ENCODE assay signal across 20 cellular contexts in the genomic region with DNA sequence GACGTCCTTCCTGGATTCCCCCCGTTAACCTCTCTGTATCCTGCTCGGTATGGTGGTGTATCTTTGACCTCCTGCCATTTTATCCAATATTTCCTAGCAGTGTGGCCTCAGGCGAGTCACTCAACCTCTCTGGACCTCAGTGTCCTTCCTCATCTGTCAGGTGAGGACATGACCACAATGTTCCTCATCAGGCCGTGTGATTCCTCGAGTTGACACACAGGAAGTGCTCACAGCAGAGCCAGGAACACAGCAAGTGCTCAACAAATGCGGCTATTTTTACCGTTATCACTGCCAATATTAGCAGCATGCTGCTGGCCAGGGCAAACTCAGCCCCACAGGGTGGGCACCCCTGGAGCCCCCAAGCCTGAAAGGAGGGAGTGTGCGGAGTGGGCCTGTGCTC.
A peak's percentile ranks its signal among the peaks of the same experiment; 100 is the strongest.
DNase-seq lines count a peak whose midpoint lies in the region; ATAC-seq, FAIRE-seq and TF ChIP-seq lines count a peak whose summit lies in the region.
"Had no signal": no experiment of that assay in that cellular context is flagged by ENCODE, and none has a peak within 500 bp of the region (broad histone marks: within the 10 kb centered on the region; RNA-seq: fewer than 3 reads in every experiment).

No MANE protein-coding gene starts in this region.

- TF ChIP-seq CTCF in cardiac fibroblast (IDR thresholded peaks at IDR 0.05; ENCODE audit: low read depth, low read length) (no peak), right lobe of liver (IDR thresholded peaks at IDR 0.05) (no peak)

- H3K36me3 ChIP-seq in right lobe of liver: no peaks in the 10 kb centered on the region
- H3K36me3 ChIP-seq: adrenal gland, heart right ventricle had no signal

- no peaks in the 10 kb centered on the region for H3K27me3 ChIP-seq in right lobe of liver
- H3K27me3 ChIP-seq: adrenal gland had no signal

- intact Hi-C loops in right lobe of liver (cut with DNase I): no loop called here

- TF ChIP-seq POLR2A in right lobe of liver (IDR thresholded peaks at IDR 0.05): no peak

- H3K27ac ChIP-seq in right lobe of liver: no peak overlapping the region
- H3K27ac ChIP-seq: psoas muscle had no signal

- WGBS in right lobe of liver (ENCODE audit: insufficient coverage, low coverage, low lambda C conversion rate, missing lambda C conversion rate): 62% methylated on average over 9 of the region's 9 CpGs

- no peaks in the 10 kb centered on the region for H3K4me1 ChIP-seq in right lobe of liver
- H3K4me1 ChIP-seq: psoas muscle had no signal

- DNase-seq in A172 (ENCODE audit: low spot score) (peak; percentile 57), HT1080 (ENCODE audit: low read depth) (peak; percentile 19), cardiac fibroblast (ENCODE audit: low read depth in 2 of 2) (peak; percentile 23 to 31), right lobe of liver (no peak), urothelium cell line (ENCODE audit: low spot score) (no peak), DMS153 (lab: John Stamatoyannopoulos, UW) (no peak), NCI-H226 (no peak), LoVo (ENCODE audit: low spot score) (no peak)
- DNase-seq: ACHN; activated CD4-positive, alpha-beta T cell treated with anti-CD3 and anti-CD28 coated beads, Interleukin-2, amount 50 U/mL, for 1 hour; activated CD8-positive, alpha-beta memory T cell treated with anti-CD3 and anti-CD28 coated beads, Interleukin-2, amount 50 U/mL, for 4 hours; activated effector memory CD4-positive, alpha-beta T cell treated with Interleukin-2 at 50 U/mL for 16 hours; CD4-positive, alpha-beta T cell; DMS53; NCI-H187; psoas muscle; stimulated activated CD4-positive, alpha-beta T cell treated with anti-CD3 and anti-CD28 coated beads, Interleukin-4, amount 100 ng/mL, for 4 hours; T-helper 1 cell had no signal

- H3K9me3 ChIP-seq in right lobe of liver: no peaks in the 10 kb centered on the region
- H3K9me3 ChIP-seq: adrenal gland, heart right ventricle, psoas muscle had no signal

- peak; percentile 23 to 75 (median 58) for ATAC-seq in right lobe of liver
- ATAC-seq: psoas muscle had no signal

- FAIRE-seq in urothelium cell line (lab: Jason Lieb, UNC): no peak

- H3K4me3 ChIP-seq in cardiac fibroblast (replicated peaks in 1 of 2; ENCODE audit: low read depth in 2 of 2, low read length in 2 of 2) (no peak overlapping the region), right lobe of liver (no peak overlapping the region)
- H3K4me3 ChIP-seq: adrenal gland, heart right ventricle, psoas muscle had no signal

Comparison
In these comparisons a context has a peak if more than half of its experiments do, and no peak if none do; other contexts are left out.
1. DNase-seq: peak in A172 (single experiment), HT1080 (single experiment) and cardiac fibroblast (2 of 2); none in right lobe of liver (0 of 3), urothelium cell line (single experiment), DMS153 (single experiment), NCI-H226 (single experiment) and LoVo (single experiment).